Comparison of ENCODE assay signal across 24 cellular contexts in genomic region chr6:80436663-80437062, GRCh38.
DNase-seq lines count a peak whose midpoint lies in the region; ATAC-seq, FAIRE-seq and TF ChIP-seq lines count a peak whose summit lies in the region.
"Had no signal": no experiment of that assay in that cellular context is flagged by ENCODE, and none has a peak within 500 bp of the region (broad histone marks: within the 10 kb centered on the region; RNA-seq: fewer than 3 reads in every experiment).

No MANE protein-coding gene starts in this region.

- H4K20me1 ChIP-seq in GM23248 (ENCODE audit: insufficient read depth) (no peaks in the 10 kb centered on the region), osteoblast (ENCODE audit: insufficient read depth, low read length) (no peaks in the 10 kb centered on the region)
- H4K20me1 ChIP-seq: BLaER1 had no signal

- peak overlapping the region; percentile 83 for H3K27ac ChIP-seq in GM23248
- peak overlapping the region; percentile 67 for H3K27ac ChIP-seq in osteoblast (ENCODE audit: low read depth, low read length)
- no peak overlapping the region for H3K27ac ChIP-seq in CD8-positive, alpha-beta T cell (ENCODE audit: low read depth, low read length)
- H3K27ac ChIP-seq: BLaER1 had no signal

- peaks cover 29% of the 10 kb centered on the region for H3K36me3 Mint-ChIP-seq in HFFc6 (ENCODE audit: low read depth)
- H3K36me3 Mint-ChIP-seq in CD8-positive, alpha-beta T cell = no peaks in the 10 kb centered on the region
- H3K36me3 Mint-ChIP-seq in T-helper 2 cell treated with Interferon-gamma antibody and Interleukin-4, amounts not matched to agents 5 μg/mL and 100 μg/mL, for 36 hours (ENCODE audit: low read depth) = no peaks in the 10 kb centered on the region
- H3K36me3 Mint-ChIP-seq: CD14-positive monocyte; CD4-positive, CD25-positive, alpha-beta regulatory T cell had no signal

- peak overlapping the region; percentile 61 for H3K27ac Mint-ChIP-seq in HFFc6
- no peak overlapping the region for H3K27ac Mint-ChIP-seq in CD8-positive, alpha-beta T cell
- no peak overlapping the region for H3K27ac Mint-ChIP-seq in T-helper 2 cell treated with Interferon-gamma antibody and Interleukin-4, amounts not matched to agents 5 μg/mL and 100 μg/mL, for 36 hours
- H3K27ac Mint-ChIP-seq: CD14-positive monocyte; CD4-positive, alpha-beta memory T cell; CD4-positive, CD25-positive, alpha-beta regulatory T cell had no signal

- no peak overlapping the region for H3K9ac ChIP-seq in GM23248
- H3K9ac ChIP-seq: BLaER1 had no signal

- no peaks in the 10 kb centered on the region for H3K79me2 ChIP-seq in GM23248 (ENCODE audit: insufficient read depth)
- H3K79me2 ChIP-seq in osteoblast (ENCODE audit: insufficient read depth, low read length) = no peaks in the 10 kb centered on the region

- no peak for DNase-seq in GM23248
- DNase-seq in HFFc6 = no peak
- DNase-seq in osteoblast (ENCODE audit: insufficient read length, low spot score, missing footprints) = peak; percentile 30
- DNase-seq in lower leg skin (ENCODE audit: low spot score in 2 of 2) = no peak
- no peak for DNase-seq in activated CD4-positive, alpha-beta T cell treated with anti-CD3 and anti-CD28 coated beads, Interleukin-2, amount 50 U/mL, for 1 hour
- DNase-seq in CD8-positive, alpha-beta T cell = no peak
- no peak for DNase-seq in T-helper 2 cell treated with Interferon-gamma antibody and Interleukin-4, amounts not matched to agents 5 μg/mL and 100 μg/mL, for 36 hours (ENCODE audit: low spot score)
- DNase-seq: 8988T; ACHN; BE2C; C1 segment of cervical spinal cord; Caco-2; Calu3; CD4-positive, alpha-beta memory T cell; CD4-positive, CD25-positive, alpha-beta regulatory T cell; DMS79 treated with DMSO at 0.1 percent for 48 hours; GF-D8 had no signal

- 93 to 100% methylated on average over 1 of the region's 1 CpG for WGBS in GM23248 (ENCODE audit: low coverage in 1 of 2, low lambda C conversion rate in 2 of 2, missing lambda C conversion rate in 2 of 2), 2 experiments
- WGBS in lower leg skin, 2 donors = 93 to 97% methylated on average over 1 of the region's 1 CpG

- H3K4me1 ChIP-seq in GM23248 (ENCODE audit: insufficient read depth) = peaks cover 49% of the 10 kb centered on the region
- H3K4me1 ChIP-seq in osteoblast (ENCODE audit: insufficient read depth, low read length) = peaks cover 36% of the 10 kb centered on the region
- no peaks in the 10 kb centered on the region for H3K4me1 ChIP-seq in CD8-positive, alpha-beta T cell (ENCODE audit: insufficient read depth, low read length)
- H3K4me1 ChIP-seq: BE2C, BLaER1 had no signal

- TF ChIP-seq CTCF in HFFc6 (IDR thresholded peaks at IDR 0.05) (no peak), osteoblast (IDR thresholded peaks at IDR 0.05; ENCODE audit: extremely low read depth, low read depth, low read length) (no peak), lower leg skin (IDR thresholded peaks at IDR 0.05) (no peak)
- no peak for TF ChIP-seq CTCF in CD8-positive, alpha-beta T cell (IDR thresholded peaks at IDR 0.05)

- no peaks in the 10 kb centered on the region for H3K9me3 ChIP-seq in GM23248 (ENCODE audit: low read depth)
- H3K9me3 ChIP-seq in osteoblast (ENCODE audit: low read depth, low read length) = no peaks in the 10 kb centered on the region
- no peaks in the 10 kb centered on the region for H3K9me3 ChIP-seq in CD8-positive, alpha-beta T cell (ENCODE audit: low read length)
- H3K9me3 ChIP-seq: BE2C, BLaER1, Caco-2 had no signal

- no peak for TF ChIP-seq POLR2A in lower leg skin (IDR thresholded peaks at IDR 0.05)

- no peaks in the 10 kb centered on the region for H3K9me2 ChIP-seq in GM23248 (ENCODE audit: insufficient read depth)

- H3K4me3 ChIP-seq in GM23248 (no peak overlapping the region), osteoblast (ENCODE audit: insufficient read depth, low read length) (no peak overlapping the region), lower leg skin (ENCODE audit: low read depth, poor library complexity, severe bottlenecking) (no peak overlapping the region)
- H3K4me3 ChIP-seq in CD8-positive, alpha-beta T cell (ENCODE audit: low read depth, low read length) = no peak overlapping the region
- H3K4me3 ChIP-seq: BLaER1 had no signal

- in situ Hi-C loops in GM23248 (cut with MboI) = no loop called here

- no peak overlapping the region for H3K4me3 Mint-ChIP-seq in HFFc6
- no peak overlapping the region for H3K4me3 Mint-ChIP-seq in CD8-positive, alpha-beta T cell
- no peak overlapping the region for H3K4me3 Mint-ChIP-seq in T-helper 2 cell treated with Interferon-gamma antibody and Interleukin-4, amounts not matched to agents 5 μg/mL and 100 μg/mL, for 36 hours
- H3K4me3 Mint-ChIP-seq: CD14-positive monocyte; CD4-positive, alpha-beta memory T cell; CD4-positive, CD25-positive, alpha-beta regulatory T cell had no signal

- no peaks in the 10 kb centered on the region for H3K27me3 ChIP-seq in GM23248 (replicated peaks; ENCODE audit: insufficient read depth)
- H3K27me3 ChIP-seq in osteoblast (ENCODE audit: insufficient read depth, low read length) = no peaks in the 10 kb centered on the region
- H3K27me3 ChIP-seq in CD8-positive, alpha-beta T cell (ENCODE audit: insufficient read depth, low read length) = no peaks in the 10 kb centered on the region
- H3K27me3 ChIP-seq: BE2C, BLaER1 had no signal

- POLR2A ChIA-PET in CD8-positive, alpha-beta T cell (lab: Charles Lee) = no interaction called here

- FAIRE-seq in colon (lab: Jason Lieb, UNC) = peak; percentile 45
- FAIRE-seq: D721Med, GM12891, GM18507, GM19239 had no signal

- H2AFZ ChIP-seq in GM23248 (no peak overlapping the region), osteoblast (ENCODE audit: low read length) (no peak overlapping the region)

- H3K4me1 Mint-ChIP-seq in HFFc6 (ENCODE audit: low read depth) = peaks cover 68% of the 10 kb centered on the region
- no peaks in the 10 kb centered on the region for H3K4me1 Mint-ChIP-seq in CD8-positive, alpha-beta T cell (ENCODE audit: low read depth)
- H3K4me1 Mint-ChIP-seq in T-helper 2 cell treated with Interferon-gamma antibody and Interleukin-4, amounts not matched to agents 5 μg/mL and 100 μg/mL, for 36 hours (ENCODE audit: low read depth) = no peaks in the 10 kb centered on the region
- H3K4me1 Mint-ChIP-seq: CD14-positive monocyte; CD4-positive, alpha-beta memory T cell; CD4-positive, CD25-positive, alpha-beta regulatory T cell had no signal

- no peaks in the 10 kb centered on the region for H3K36me3 ChIP-seq in GM23248 (ENCODE audit: low read depth)
- H3K36me3 ChIP-seq in osteoblast (ENCODE audit: insufficient read depth, low read length) = no peaks in the 10 kb centered on the region
- no peaks in the 10 kb centered on the region for H3K36me3 ChIP-seq in CD8-positive, alpha-beta T cell (ENCODE audit: insufficient read depth, low read length)
- H3K36me3 ChIP-seq: BE2C, BLaER1 had no signal

- ATAC-seq in CD8-positive, alpha-beta T cell = no peak

- H3F3A ChIP-seq in GM23248 (ENCODE audit: insufficient read depth) = peaks cover 30% of the 10 kb centered on the region

- H3K27me3 Mint-ChIP-seq in HFFc6 (ENCODE audit: insufficient read depth) = no peaks in the 10 kb centered on the region
- no peaks in the 10 kb centered on the region for H3K27me3 Mint-ChIP-seq in CD8-positive, alpha-beta T cell (ENCODE audit: low read depth)
- no peaks in the 10 kb centered on the region for H3K27me3 Mint-ChIP-seq in T-helper 2 cell treated with Interferon-gamma antibody and Interleukin-4, amounts not matched to agents 5 μg/mL and 100 μg/mL, for 36 hours (ENCODE audit: low read depth)
- H3K27me3 Mint-ChIP-seq: CD4-positive, alpha-beta memory T cell; CD4-positive, CD25-positive, alpha-beta regulatory T cell had no signal

- H3K9me3 Mint-ChIP-seq in HFFc6 = peaks cover under 1% of the 10 kb centered on the region; the same call in 1 of the 2 replicates
- peaks cover 7% of the 10 kb centered on the region for H3K9me3 Mint-ChIP-seq in CD8-positive, alpha-beta T cell
- H3K9me3 Mint-ChIP-seq in T-helper 2 cell treated with Interferon-gamma antibody and Interleukin-4, amounts not matched to agents 5 μg/mL and 100 μg/mL, for 36 hours = no peaks in the 10 kb centered on the region

- CTCF ChIA-PET in CD8-positive, alpha-beta T cell (lab: Charles Lee) = no interaction called here

- intact Hi-C loops in lower leg skin (cut with DNase I; ENCODE audit: low total_unique reads) = no loop called here
- intact Hi-C loops in CD8-positive, alpha-beta T cell (cut with DNase I, micrococcal nuclease) = no loop called here

- H3K4me2 ChIP-seq in GM23248 (ENCODE audit: unreplicated experiment) (peak overlapping the region; percentile 58), osteoblast (ENCODE audit: insufficient read depth, low read length) (no peak overlapping the region)
- H3K4me2 ChIP-seq: BLaER1 had no signal
